In genomic region chr11:25961539-25961938, GRCh38 we compare ENCODE assay signal across 21 cellular contexts.
DNase-seq lines count a peak whose midpoint lies in the region; ATAC-seq and TF ChIP-seq lines count a peak whose summit lies in the region.
"Had no signal": no experiment of that assay in that cellular context is flagged by ENCODE, and none has a peak within 500 bp of the region (broad histone marks: within the 10 kb centered on the region; RNA-seq: fewer than 3 reads in every experiment).

No MANE protein-coding gene starts in this region.

- no peaks in the 10 kb centered on the region for H3K9me3 ChIP-seq in OCI-LY7 (ENCODE audit: low read length)
- H3K9me3 ChIP-seq in psoas muscle = no peaks in the 10 kb centered on the region
- no peaks in the 10 kb centered on the region for H3K9me3 ChIP-seq in trophoblast cell (ENCODE audit: insufficient read depth, low read depth, low read length)
- H3K9me3 ChIP-seq: A549, tibial nerve had no signal

- H2AFZ ChIP-seq in OCI-LY7 (ENCODE audit: low read length) = no peak overlapping the region
- H2AFZ ChIP-seq in trophoblast cell (ENCODE audit: insufficient read depth, low read length, poor library complexity) = no peak overlapping the region

- H3K4me1 ChIP-seq in OCI-LY7 (ENCODE audit: insufficient read depth, low read length, poor library complexity, severe bottlenecking) (no peaks in the 10 kb centered on the region), psoas muscle (no peaks in the 10 kb centered on the region), trophoblast cell (ENCODE audit: control insufficient read depth in 1 of 2, insufficient read depth in 2 of 2, low read length in 2 of 2) (no peaks in the 10 kb centered on the region)
- H3K4me1 ChIP-seq: A549, tibial nerve had no signal

- DNase-seq in NCI-H2171 (lab: John Stamatoyannopoulos, UW) (peak; percentile 3), NCI-H2171 treated with DMSO at 0.1 percent for 48 hours (lab: John Stamatoyannopoulos, UW) (no peak), OCI-LY7 (ENCODE audit: low spot score) (peak; percentile 16), fibroblast of the aortic adventitia (ENCODE audit: low read depth) (no peak), psoas muscle (no peak), dedifferentiated amniotic fluid mesenchymal stem cell (ENCODE audit: extremely low spot score) (no peak), trophoblast cell (no peak)
- DNase-seq: activated gamma-delta T cell, amygdala, DMS79, foreskin melanocyte, HCEC 1CT, Kasumi-1, naive B cell, SHP77, T-helper 2 cell had no signal

- H4K12ac ChIP-seq in trophoblast cell (ENCODE audit: low read depth, low read length) = no peak overlapping the region

- H3K9ac ChIP-seq in trophoblast cell (ENCODE audit: low read length) = no peak overlapping the region

- intact Hi-C loops in OCI-LY7 (cut with micrococcal nuclease; ENCODE audit: unreplicated experiment) (no loop called here), psoas muscle (cut with DNase I) (no loop called here)

- H3K79me1 ChIP-seq in trophoblast cell (ENCODE audit: low read length) = no peaks in the 10 kb centered on the region

- H3K9me2 ChIP-seq in OCI-LY7 (ENCODE audit: insufficient read depth, low read length) = no peaks in the 10 kb centered on the region

- H3K4me3 ChIP-seq in OCI-LY7 (ENCODE audit: low read depth, low read length, poor library complexity, severe bottlenecking) = no peak overlapping the region
- no peak overlapping the region for H3K4me3 ChIP-seq in fibroblast of the aortic adventitia (ENCODE audit: low read depth, low read length)
- no peak overlapping the region for H3K4me3 ChIP-seq in psoas muscle
- H3K4me3 ChIP-seq in trophoblast cell (ENCODE audit: low read depth, low read length) = no peak overlapping the region
- H3K4me3 ChIP-seq: A549, lung, tibial nerve had no signal

- H3K27ac ChIP-seq in OCI-LY7 (ENCODE audit: low read depth, low read length, poor library complexity, severe bottlenecking) (no peak overlapping the region), psoas muscle (no peak overlapping the region), trophoblast cell (ENCODE audit: low read depth, low read length) (no peak overlapping the region)
- H3K27ac ChIP-seq: A549, tibial nerve had no signal

- no peak overlapping the region for H3K23ac ChIP-seq in trophoblast cell (ENCODE audit: low read length)

- CTCF ChIA-PET in OCI-LY7 (lab: Charles Lee; ENCODE audit: unreplicated experiment) = no interaction called here

- no TSS peak for BruUV-seq in OCI-LY7 (replicated peaks; lab: Mats Ljungman, UMichigan)

- H2AK5ac ChIP-seq in trophoblast cell (ENCODE audit: low read length) = no peak overlapping the region

- no peak overlapping the region for H4K8ac ChIP-seq in trophoblast cell (ENCODE audit: low read depth, low read length)

- H4K91ac ChIP-seq in trophoblast cell (ENCODE audit: low read depth, low read length) = no peak overlapping the region

- H3K4ac ChIP-seq in trophoblast cell (ENCODE audit: low read depth, low read length) = no peak overlapping the region

- TF ChIP-seq CTCF in OCI-LY7 (conservative IDR thresholded peaks at IDR 0.05; ENCODE audit: low read length) (no peak), fibroblast of the aortic adventitia (IDR thresholded peaks at IDR 0.05; ENCODE audit: insufficient read depth, low read length) (peak; percentile 7), psoas muscle (IDR thresholded peaks at IDR 0.05) (peak; percentile 45)

- peak in 1 of 4 donors; percentile 65 for ATAC-seq in psoas muscle
- no peak for ATAC-seq in GM21367 (IDR thresholded peaks at IDR 0.05; ENCODE audit: unreplicated experiment)
- ATAC-seq: A549; stimulated activated effector memory CD8-positive, alpha-beta T cell treated with anti-CD3 and anti-CD28 coated beads, Interleukin-12 subunit alpha, Interleukin-12 subunit beta, amount 100 ng/mL, for 72 hours had no signal

- no peak overlapping the region for H3K14ac ChIP-seq in trophoblast cell (ENCODE audit: low read length)

- H2BK5ac ChIP-seq in trophoblast cell (ENCODE audit: low read depth, low read length, poor library complexity) = no peak overlapping the region

- WGBS in psoas muscle, 3 donors = 52 to 63% (median 54%) methylated on average over 4 of the region's 4 CpGs
- no CpG with 5 or more reads among the region's 4 CpGs for WGBS in trophoblast cell (ENCODE audit: extremely low coverage, insufficient coverage, insufficient read length)

- no peak overlapping the region for H2BK120ac ChIP-seq in trophoblast cell (ENCODE audit: insufficient read depth, low read length, poor library complexity)

- no peaks in the 10 kb centered on the region for H3K79me2 ChIP-seq in OCI-LY7 (ENCODE audit: insufficient read depth, low read depth, low read length)
- H3K79me2 ChIP-seq in trophoblast cell (ENCODE audit: control insufficient read depth, insufficient read depth, low read length, poor library complexity) = no peaks in the 10 kb centered on the region

- no peaks in the 10 kb centered on the region for H4K20me1 ChIP-seq in OCI-LY7 (ENCODE audit: insufficient read depth, low read length)

- H3K27me3 ChIP-seq in psoas muscle (ENCODE audit: insufficient read depth in 3 of 3, low read length in 2 of 3) (no peaks in the 10 kb centered on the region), trophoblast cell (ENCODE audit: insufficient read depth, low read length) (no peaks in the 10 kb centered on the region)
- H3K27me3 ChIP-seq: tibial nerve had no signal

- H3K4me2 ChIP-seq in OCI-LY7 (ENCODE audit: low read length) = no peak overlapping the region
- H3K4me2 ChIP-seq in trophoblast cell (ENCODE audit: low read length) = no peak overlapping the region
- H3K4me2 ChIP-seq: A549 had no signal

- H3K36me3 ChIP-seq in OCI-LY7 (ENCODE audit: insufficient read depth, low read length) (no peaks in the 10 kb centered on the region), psoas muscle (ENCODE audit: insufficient read depth in 1 of 2, low read depth in 1 of 2) (no peaks in the 10 kb centered on the region), trophoblast cell (ENCODE audit: control insufficient read depth in 1 of 2, insufficient read depth in 2 of 2, low read length in 2 of 2) (no peaks in the 10 kb centered on the region)
- H3K36me3 ChIP-seq: tibial nerve had no signal

- H2BK12ac ChIP-seq in trophoblast cell (ENCODE audit: low read length) = no peak overlapping the region

- H3K18ac ChIP-seq in trophoblast cell (ENCODE audit: low read length) = no peak overlapping the region

- POLR2A ChIA-PET in OCI-LY7 (lab: Charles Lee) = no interaction called here

Comparison
In these comparisons a context has a peak if more than half of its experiments do, and no peak if none do; other contexts are left out.
1. DNase-seq: peak in NCI-H2171 (single experiment) and OCI-LY7 (single experiment); none in NCI-H2171 treated with DMSO at 0.1 percent for 48 hours (single experiment), fibroblast of the aortic adventitia (single experiment), psoas muscle (0 of 2), dedifferentiated amniotic fluid mesenchymal stem cell (single experiment) and trophoblast cell (0 of 2).